ENCODE assay signal across 35 cellular contexts in the genomic region with DNA sequence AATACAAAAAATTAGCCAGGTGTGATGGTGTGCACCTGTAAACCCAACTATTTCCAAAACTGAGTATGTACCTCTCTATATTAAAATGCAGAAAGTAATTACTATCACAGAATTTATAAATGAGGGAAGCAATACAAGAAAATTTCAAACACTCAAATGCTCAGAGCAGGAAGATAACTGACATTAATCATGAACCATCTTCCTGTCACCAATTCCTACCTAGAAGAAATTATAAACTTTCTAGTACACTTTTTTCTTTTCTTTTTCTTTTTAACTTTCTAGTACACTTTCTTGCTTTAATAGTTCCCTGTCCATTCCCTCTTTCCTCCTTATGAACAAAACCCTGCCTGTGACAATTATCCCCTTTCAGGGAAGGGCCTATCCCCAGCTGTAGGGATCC.
"Had no signal": no experiment of that assay in that cellular context is flagged by ENCODE, and none has a peak within 500 bp of the region (broad histone marks: within the 10 kb centered on the region; RNA-seq: fewer than 3 reads in every experiment).

No MANE protein-coding gene starts in this region.

- DNase-seq: Karpas-422, Kasumi-1, MG63, MM.1S, MV-4-11, NCI-H1048, NCI-H1092, NCI-H1092 treated with DMSO at 0.1 percent for 48 hours, NCI-H1105, NCI-H1105 treated with DMSO at 0.1 percent for 48 hours, NCI-H1417, NCI-H1417 treated with DMSO at 0.1 percent for 48 hours, NCI-H1436, NCI-H1436 treated with DMSO at 0.1 percent for 48 hours, NCI-H146, NCI-H1694, NCI-H1694 treated with DMSO at 0.1 percent for 48 hours, NCI-H187, NCI-H187 treated with DMSO at 0.1 percent for 48 hours, NCI-H1930, NCI-H2029, NCI-H2029 treated with DMSO at 0.1 percent for 48 hours, NCI-H2081, NCI-H2081 treated with DMSO at 0.1 percent for 48 hours, NCI-H2107, NCI-H2171, NCI-H2171 treated with DMSO at 0.1 percent for 48 hours, NCI-H2227 treated with DMSO at 0.1 percent for 48 hours, NCI-H226, NCI-H345, NCI-H446, NCI-H446 treated with DMSO at 0.1 percent for 48 hours, NCI-H510A, NCI-H510A treated with DMSO at 0.1 percent for 48 hours, NCI-H524 had no signal

- H3K27me3 ChIP-seq: MG63 had no signal

- H3K4me3 ChIP-seq: MG63 had no signal

- H3K36me3 ChIP-seq: MG63 had no signal

- H3K9me3 ChIP-seq: MG63 had no signal
